9 cellular contexts compared by ENCODE assay signal in the genomic region with DNA sequence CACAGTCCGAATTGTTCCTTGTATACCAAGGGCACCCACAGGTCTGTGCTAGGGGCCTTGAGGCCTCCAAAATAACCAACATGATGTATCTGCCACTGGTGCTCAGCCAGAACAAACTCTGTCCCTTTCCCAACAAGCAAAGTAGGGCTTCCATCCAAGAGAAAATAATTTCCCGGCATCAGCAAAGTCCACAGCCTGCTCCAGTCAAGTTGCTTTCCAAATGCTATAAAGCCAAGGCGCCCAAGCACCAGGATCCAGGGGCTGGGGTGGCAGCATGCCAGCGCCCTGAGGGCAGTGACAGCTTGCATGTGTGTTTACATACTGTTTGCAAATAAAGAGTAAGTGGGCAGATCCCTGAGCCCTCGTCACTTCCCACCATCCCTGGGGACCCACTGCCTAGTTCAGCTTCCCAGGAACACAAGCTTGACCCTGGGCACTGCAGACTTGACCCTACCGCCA.
DNase-seq lines count a peak whose midpoint lies in the region; ATAC-seq and TF ChIP-seq lines count a peak whose summit lies in the region.
"Had no signal": no experiment of that assay in that cellular context is flagged by ENCODE, and none has a peak within 500 bp of the region (broad histone marks: within the 10 kb centered on the region; RNA-seq: fewer than 3 reads in every experiment).

No MANE protein-coding gene starts in this region.

- no peak overlapping the region for H3K4me3 ChIP-seq in esophagus squamous epithelium
- H3K4me3 ChIP-seq in sigmoid colon: no peak overlapping the region
- no peak overlapping the region for H3K4me3 ChIP-seq in osteoblast (ENCODE audit: insufficient read depth, low read length)

- no peaks in the 10 kb centered on the region for H3K79me2 ChIP-seq in osteoblast (ENCODE audit: insufficient read depth, low read length)

- no peak for TF ChIP-seq EP300 in sigmoid colon (IDR thresholded peaks at IDR 0.05)

- H3K27me3 ChIP-seq in esophagus squamous epithelium (peaks cover 0 to 31% (median 0%) of the 10 kb centered on the region in 4 donors), sigmoid colon (peaks cover 5 to 19% (median 6%) of the 10 kb centered on the region in 3 donors), osteoblast (ENCODE audit: insufficient read depth, low read length) (peaks cover 18% of the 10 kb centered on the region)

- H3K4me1 ChIP-seq in esophagus squamous epithelium (peaks cover 0 to 35% (median 5%) of the 10 kb centered on the region in 3 donors), sigmoid colon (peaks cover 0 to 25% (median 23%) of the 10 kb centered on the region in 4 donors), osteoblast (ENCODE audit: insufficient read depth, low read length) (no peaks in the 10 kb centered on the region)

- DNase-seq in H4 (ENCODE audit: low spot score) (peak; percentile 90), NCI-H510A (lab: John Stamatoyannopoulos, UW) (peak; percentile 62), esophagus squamous epithelium (lab: John Stamatoyannopoulos, UW) (no peak), sigmoid colon (no peak), D341Med (ENCODE audit: low spot score) (no peak), osteoblast (ENCODE audit: insufficient read length, low spot score, missing footprints) (no peak)
- DNase-seq in activated T-cell treated with anti-CD3 and anti-CD28 coated beads, Interleukin-2, amount 50 U/mL, for 1 hour: no peak
- DNase-seq: stimulated activated naive CD8-positive, alpha-beta T cell treated with anti-CD3 and anti-CD28 coated beads, Interleukin-15, amount 100 ng/mL, for 72 hours had no signal

- no peaks in the 10 kb centered on the region for H4K20me1 ChIP-seq in osteoblast (ENCODE audit: insufficient read depth, low read length)

- 46 to 57% methylated on average over 1 of the region's 6 CpGs for WGBS in esophagus squamous epithelium, 2 donors
- WGBS in sigmoid colon, 2 donors: 48 to 71% methylated on average over 6 of the region's 6 CpGs

- intact Hi-C loops in esophagus squamous epithelium (cut with DNase I): no loop called here
- intact Hi-C loops in sigmoid colon (cut with DNase I): no loop called here

- H3K9me3 ChIP-seq in esophagus squamous epithelium: no peaks in the 10 kb centered on the region
- H3K9me3 ChIP-seq in sigmoid colon: no peaks in the 10 kb centered on the region
- no peaks in the 10 kb centered on the region for H3K9me3 ChIP-seq in osteoblast (ENCODE audit: low read depth, low read length)

- no peak for ATAC-seq in GM21717 (IDR thresholded peaks at IDR 0.05; ENCODE audit: unreplicated experiment)
- ATAC-seq: stimulated activated naive CD8-positive, alpha-beta T cell treated with anti-CD3 and anti-CD28 coated beads, Interleukin-15, amount 100 ng/mL, for 72 hours had no signal

- H3K36me3 ChIP-seq in esophagus squamous epithelium (no peaks in the 10 kb centered on the region), sigmoid colon (no peaks in the 10 kb centered on the region), osteoblast (ENCODE audit: insufficient read depth, low read length) (no peaks in the 10 kb centered on the region)

- no peak overlapping the region for H2AFZ ChIP-seq in osteoblast (ENCODE audit: low read length)

- no peak overlapping the region for H3K4me2 ChIP-seq in osteoblast (ENCODE audit: insufficient read depth, low read length)

- H3K27ac ChIP-seq in esophagus squamous epithelium (peak overlapping the region in 3 of 4 donors; percentile 36 to 59 (median 59)), sigmoid colon (peak overlapping the region in 3 of 4 donors; percentile 9 to 56 (median 42)), osteoblast (ENCODE audit: low read depth, low read length) (no peak overlapping the region)

- TF ChIP-seq CTCF in esophagus squamous epithelium (IDR thresholded peaks at IDR 0.05) (no peak), sigmoid colon (IDR thresholded peaks at IDR 0.05) (no peak), osteoblast (IDR thresholded peaks at IDR 0.05; ENCODE audit: extremely low read depth, low read depth, low read length) (no peak)

- TF ChIP-seq POLR2A in esophagus squamous epithelium (IDR thresholded peaks at IDR 0.05) (no peak), sigmoid colon (IDR thresholded peaks at IDR 0.05) (no peak)

Comparison
In these comparisons a context has a peak if more than half of its experiments do, and no peak if none do; other contexts are left out.
1. DNase-seq: peak in H4 (single experiment) and NCI-H510A (single experiment); none in esophagus squamous epithelium (single experiment), sigmoid colon (single experiment), D341Med (single experiment), activated T-cell treated with anti-CD3 and anti-CD28 coated beads, Interleukin-2, amount 50 U/mL, for 1 hour (single experiment) and osteoblast (single experiment).